In the genomic region with DNA sequence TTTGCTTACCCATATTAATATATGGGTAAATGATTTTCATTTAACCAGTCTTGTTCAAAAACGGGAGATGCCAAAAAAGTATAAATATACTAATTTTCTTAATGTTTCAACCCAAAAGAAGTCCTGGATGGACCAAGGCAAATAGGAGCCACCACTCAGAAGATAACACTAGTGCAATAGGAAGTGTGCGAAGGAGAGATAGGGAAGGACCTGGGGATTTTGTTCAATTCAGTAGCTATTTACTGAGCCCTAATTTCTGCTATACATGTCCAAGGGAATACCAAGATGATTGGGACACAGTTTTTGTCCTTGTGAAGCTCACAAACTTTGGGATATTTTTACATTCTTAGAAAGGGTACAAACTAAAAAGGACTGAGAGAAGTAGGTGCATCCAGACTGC, we compare ENCODE assay signal across 10 cellular contexts. TPM values are rescaled to one million over a fixed set of nuclear protein-coding genes. Genes with fewer than 3 reads are reported as not detected.
DNase-seq lines count a peak whose midpoint lies in the region; FAIRE-seq and TF ChIP-seq lines count a peak whose summit lies in the region.
"Had no signal": no experiment of that assay in that cellular context is flagged by ENCODE, and none has a peak within 500 bp of the region (broad histone marks: within the 10 kb centered on the region; RNA-seq: fewer than 3 reads in every experiment).

No MANE protein-coding gene starts in this region.

- peaks cover 0 to 44% of the 10 kb centered on the region in 2 experiments; a peak in 2 of 4 replicates for H3K79me2 ChIP-seq in H1 (ENCODE audit: control insufficient read depth in 1 of 2, insufficient read depth in 2 of 2, low read length in 2 of 2)

- H3K4ac ChIP-seq in H1 (replicated peaks; ENCODE audit: insufficient read length, low read depth, low read length), result no peak overlapping the region

- H3K27me3 Mint-ChIP-seq in neural crest cell (ENCODE audit: low read depth), result no peaks in the 10 kb centered on the region

- TF ChIP-seq CTCF in H1 (IDR thresholded peaks at IDR 0.05; ENCODE audit: control extremely low read depth in 1 of 3, insufficient read depth in 1 of 3, low read depth in 1 of 3, low read length in 3 of 3), result no peak
- no peak for TF ChIP-seq CTCF in neural crest cell (conservative IDR thresholded peaks at IDR 0.05)
- TF ChIP-seq CTCF in brain microvascular endothelial cell (IDR thresholded peaks at IDR 0.05; ENCODE audit: low read depth, low read length, missing control alignments), result no peak

- TF ChIP-seq RAD21 in H1 (IDR thresholded peaks at IDR 0.05 in 1 of 2, conservative IDR thresholded peaks at IDR 0.05 in 1 of 2; ENCODE audit: low read depth in 2 of 2, low read length in 2 of 2), result no peak

- no peak for TF ChIP-seq POLR2A in H1 (IDR thresholded peaks at IDR 0.05; ENCODE audit: control extremely low read depth in 1 of 2, low read depth in 2 of 2, low read length in 2 of 2)

- H2BK20ac ChIP-seq in H1 (ENCODE audit: low read length), result no peak overlapping the region

- POLR2A ChIA-PET in H1 (lab: Charles Lee; ENCODE audit: partially characterized antibody), result interaction anchor here (0.9 to 3.5 kb wide), 6 partner anchors 10 to 390 kb away, joined by 3 to 14 read pairs (median 4); a partner anchor contains a TSS

- no peak overlapping the region for H3K18ac ChIP-seq in H1 (ENCODE audit: extremely low read depth, low read length)

- WGBS in H1 (ENCODE audit: extremely low coverage in 1 of 2, insufficient coverage in 1 of 2, insufficient read length in 1 of 2, insufficient replicate concordance in 2 of 2, low coverage in 1 of 2, low lambda C conversion rate in 2 of 2, missing lambda C conversion rate in 1 of 2), 2 experiments, result 71% methylated on average over 2 of the region's 2 CpGs; no CpG with 5 or more reads in 1 of the 2 experiments

- H3K14ac ChIP-seq in H1 (ENCODE audit: insufficient read length), result no peak overlapping the region

- CTCF ChIA-PET in H1 (lab: Charles Lee; ENCODE audit: partially characterized antibody), result interaction anchor here (0.9 to 1.6 kb wide), 5 partner anchors 12 to 396 kb away, joined by 3 to 5 read pairs (median 3); no protein-coding TSS in a partner anchor

- no peak for TF ChIP-seq EP300 in H1 (IDR thresholded peaks at IDR 0.05; ENCODE audit: borderline replicate concordance in 1 of 2, low read depth in 2 of 2, low read length in 2 of 2)

- no peak overlapping the region for H2BK5ac ChIP-seq in H1 (ENCODE audit: low read depth, low read length)

- no peak overlapping the region for H2AFZ ChIP-seq in H1 (ENCODE audit: low read length)

- H3K27ac Mint-ChIP-seq in neural crest cell (ENCODE audit: unreplicated experiment), result no peak overlapping the region

- no peaks in the 10 kb centered on the region for H3K9me3 ChIP-seq in ES-I3 (ENCODE audit: control insufficient read depth, insufficient read depth, low read length)
- H3K9me3 ChIP-seq in H1 (ENCODE audit: insufficient read depth in 2 of 2, low read depth in 1 of 2, low read length in 1 of 2), result no peaks in the 10 kb centered on the region

- no peak for FAIRE-seq in H1 (lab: Jason Lieb, UNC)

- no peak overlapping the region for H2BK15ac ChIP-seq in H1 (ENCODE audit: low read length)

- in situ Hi-C loops in brain microvascular endothelial cell (cut with HindIII; ENCODE audit: low pct_ligation_motif_present, low sequenced_read_pairs), result no loop called here

- H3K23me2 ChIP-seq in H1 (ENCODE audit: low read depth, low read length), result no peaks in the 10 kb centered on the region

- H2AK5ac ChIP-seq in H1 (ENCODE audit: low read depth, low read length), result no peak overlapping the region

- H3K4me2 ChIP-seq in H1 (ENCODE audit: insufficient read depth in 1 of 2, low read depth in 2 of 2, low read length in 2 of 2), result peak overlapping the region; percentile 69 to 76; a peak in 3 of 4 replicates

- H3K36me3 Mint-ChIP-seq in neural crest cell (ENCODE audit: low read depth), result peaks cover 4% of the 10 kb centered on the region

- no peak overlapping the region for H2BK120ac ChIP-seq in H1 (replicated peaks; ENCODE audit: low read depth, low read length)

- H3K9ac ChIP-seq in ES-I3 (ENCODE audit: low read depth, low read length), result 0 out of 2 replicates have a peak overlapping the region, but pooled peaks have one; percentile 3
- H3K9ac ChIP-seq in H1 (replicated peaks in 1 of 4; ENCODE audit: extremely low read depth in 1 of 4, low read depth in 3 of 4, low read length in 3 of 4), result no peak overlapping the region

- DNase-seq in OCI-M1 (lab: John Stamatoyannopoulos, UW), result peak; percentile 67
- DNase-seq in H1 (ENCODE audit: low read depth in 1 of 2, low spot score in 2 of 2), result no peak
- DNase-seq in neural crest cell (ENCODE audit: low read depth, low spot score), result no peak
- no peak for DNase-seq in NCI-H69 (lab: John Stamatoyannopoulos, UW)
- no peak for DNase-seq in NCI-H1436 (lab: John Stamatoyannopoulos, UW)
- no peak for DNase-seq in stimulated activated naive CD4-positive, alpha-beta T cell treated with Interleukin-2 at 50 U/mL for 16 hours (lab: John Stamatoyannopoulos, UW)
- DNase-seq in brain microvascular endothelial cell, result no peak
- DNase-seq: NCI-H1930 had no signal

- H3K4me3 Mint-ChIP-seq in neural crest cell, result peak overlapping the region; percentile 97

- 0 out of 2 replicates have a peak, but pooled peaks cover 2% of the 10 kb centered on the region for H3K79me1 ChIP-seq in H1 (ENCODE audit: low read depth, low read length)

- no peak overlapping the region for H4K5ac ChIP-seq in H1 (ENCODE audit: insufficient read length, low read depth, low read length)

- H4K91ac ChIP-seq in H1 (replicated peaks; ENCODE audit: insufficient read length, low read length), result no peak overlapping the region

- no peaks in the 10 kb centered on the region for H4K20me1 ChIP-seq in H1 (replicated peaks in 1 of 2; ENCODE audit: control insufficient read depth in 1 of 2, insufficient read depth in 2 of 2, low read length in 2 of 2)

- H3K4me1 Mint-ChIP-seq in neural crest cell, result peaks cover 29% of the 10 kb centered on the region

- H3K56ac ChIP-seq in H1 (replicated peaks; ENCODE audit: insufficient read length, low read depth, low read length), result no peak overlapping the region

- H3K4me3 ChIP-seq in H1 (ENCODE audit: extremely low read depth in 1 of 4, insufficient read depth in 2 of 4, low read depth in 3 of 4, low read length in 4 of 4) (peak overlapping the region in 2 of 4 experiments; percentile 81 to 90; a peak in 4 of 8 replicates), brain microvascular endothelial cell (ENCODE audit: low read depth, low read length) (no peak overlapping the region)

- H3K4me1 ChIP-seq in ES-I3 (ENCODE audit: insufficient read depth, low read length) (peaks cover 15% of the 10 kb centered on the region), H1 (replicated peaks in 1 of 4; ENCODE audit: control insufficient read depth in 3 of 4, insufficient read depth in 4 of 4, low read length in 3 of 4) (peaks cover 0 to 14% (median 6%) of the 10 kb centered on the region in 4 experiments; a peak in 4 of 7 replicates)

- H3K27ac ChIP-seq in H1 (ENCODE audit: low read depth, low read length) (no peak overlapping the region), brain microvascular endothelial cell (no peak overlapping the region)

- no peak overlapping the region for H2BK12ac ChIP-seq in H1 (ENCODE audit: low read depth, low read length)

- H3K27me3 ChIP-seq in H1 (replicated peaks in 1 of 4; ENCODE audit: control insufficient read depth in 3 of 4, extremely low read depth in 1 of 4, insufficient read depth in 3 of 4, low read length in 3 of 4), result no peaks in the 10 kb centered on the region
- no peaks in the 10 kb centered on the region for H3K27me3 ChIP-seq in brain microvascular endothelial cell (replicated peaks)

- no peak overlapping the region for H4K8ac ChIP-seq in H1 (ENCODE audit: extremely low read depth, insufficient read depth, low read length)

- H3K9me3 Mint-ChIP-seq in neural crest cell, result no peaks in the 10 kb centered on the region
- H3K9me3 Mint-ChIP-seq: T-helper 1 cell treated with Interleukin-12 subunit alpha and Interleukin-12 subunit beta and Interleukin-4 antibody, amounts not matched to agents 30 μg/mL and 1 μg/mL, for 36 hours had no signal

- H3K36me3 ChIP-seq in ES-I3 (ENCODE audit: insufficient read depth, low read length), result no peaks in the 10 kb centered on the region
- H3K36me3 ChIP-seq in H1 (ENCODE audit: control insufficient read depth in 2 of 4, insufficient read depth in 4 of 4, low read length in 3 of 4), result no peaks in the 10 kb centered on the region; a peak in 1 of 8 replicates
- no peaks in the 10 kb centered on the region for H3K36me3 ChIP-seq in brain microvascular endothelial cell (replicated peaks)

- H3K23ac ChIP-seq in H1 (ENCODE audit: insufficient read length), result no peak overlapping the region

TF ChIP-seq in H1, 55 proteins besides CTCF, POLR2A, EP300 and RAD21 (continues in another document):
- no peak for TF ChIP-seq SP2 (IDR thresholded peaks at IDR 0.05; ENCODE audit: low read length)
- TF ChIP-seq MAFK (IDR thresholded peaks at IDR 0.05; ENCODE audit: low read depth, low read length), result no peak
- no peak for TF ChIP-seq SIX5 (IDR thresholded peaks at IDR 0.05; ENCODE audit: low read depth, low read length)
- TF ChIP-seq HDAC2 (IDR thresholded peaks at IDR 0.05; ENCODE audit: borderline replicate concordance in 1 of 2, low read depth in 2 of 2, low read length in 2 of 2), result no peak
- TF ChIP-seq, protein P1, sequence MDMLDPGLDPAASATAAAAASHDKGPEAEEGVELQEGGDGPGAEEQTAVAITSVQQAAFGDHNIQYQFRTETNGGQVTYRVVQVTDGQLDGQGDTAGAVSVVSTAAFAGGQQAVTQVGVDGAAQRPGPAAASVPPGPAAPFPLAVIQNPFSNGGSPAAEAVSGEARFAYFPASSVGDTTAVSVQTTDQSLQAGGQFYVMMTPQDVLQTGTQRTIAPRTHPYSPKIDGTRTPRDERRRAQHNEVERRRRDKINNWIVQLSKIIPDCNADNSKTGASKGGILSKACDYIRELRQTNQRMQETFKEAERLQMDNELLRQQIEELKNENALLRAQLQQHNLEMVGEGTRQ (IDR thresholded peaks at IDR 0.05; ENCODE audit: low read length), result no peak
- TF ChIP-seq, protein P2, sequence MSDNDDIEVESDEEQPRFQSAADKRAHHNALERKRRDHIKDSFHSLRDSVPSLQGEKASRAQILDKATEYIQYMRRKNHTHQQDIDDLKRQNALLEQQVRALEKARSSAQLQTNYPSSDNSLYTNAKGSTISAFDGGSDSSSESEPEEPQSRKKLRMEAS (IDR thresholded peaks at IDR 0.05), result no peak

RNA-seq across cellular contexts. Expression of a gene that starts 1.5 kb away (rescaled TPM):
- total RNA-seq in H1 (2021; fragmentation: NEBNext Ultra II Directional; extraction: Animal tissue kit (Norgen Biotek cat#: 25700)), result 53.2 and 59.8 TPM in 2 replicates
- 8.2 and 13.2 TPM in 2 replicates for polyA plus RNA-seq in H1 (2011; rRNA removed)
- 26.5 TPM for polyA plus RNA-seq in H1 (2011; cell fraction: cytosol; rRNA removed)
- 5.0 TPM for polyA plus RNA-seq in H1 (2011; cell fraction: nucleus; rRNA removed)
- polyA plus RNA-seq in H1 (2012, experiment 1 of 2), result 32.6 to 48.3 TPM (median 34.7 TPM) in 4 replicates
- polyA plus RNA-seq in H1 (2012, experiment 2 of 2), result 11.1 TPM
- 47.6 TPM for polyA plus RNA-seq in H1 (2013, experiment 1 of 2)
- polyA plus RNA-seq in H1 (2013, experiment 2 of 2), result 51.7 TPM
- 6.0 and 10.9 TPM in 2 replicates for polyA minus RNA-seq in H1 (2011; rRNA and poly(A)+ RNA removed)
- 12.8 TPM for polyA minus RNA-seq in H1 (2011; cell fraction: cytosol; rRNA and poly(A)+ RNA removed)
- 10.0 TPM for polyA minus RNA-seq in H1 (2011; cell fraction: nucleus; rRNA and poly(A)+ RNA removed)
- total RNA-seq in neural crest cell, result 39.0 and 39.5 TPM in 2 replicates
